8 cellular contexts compared by ENCODE assay signal in the genomic region with DNA sequence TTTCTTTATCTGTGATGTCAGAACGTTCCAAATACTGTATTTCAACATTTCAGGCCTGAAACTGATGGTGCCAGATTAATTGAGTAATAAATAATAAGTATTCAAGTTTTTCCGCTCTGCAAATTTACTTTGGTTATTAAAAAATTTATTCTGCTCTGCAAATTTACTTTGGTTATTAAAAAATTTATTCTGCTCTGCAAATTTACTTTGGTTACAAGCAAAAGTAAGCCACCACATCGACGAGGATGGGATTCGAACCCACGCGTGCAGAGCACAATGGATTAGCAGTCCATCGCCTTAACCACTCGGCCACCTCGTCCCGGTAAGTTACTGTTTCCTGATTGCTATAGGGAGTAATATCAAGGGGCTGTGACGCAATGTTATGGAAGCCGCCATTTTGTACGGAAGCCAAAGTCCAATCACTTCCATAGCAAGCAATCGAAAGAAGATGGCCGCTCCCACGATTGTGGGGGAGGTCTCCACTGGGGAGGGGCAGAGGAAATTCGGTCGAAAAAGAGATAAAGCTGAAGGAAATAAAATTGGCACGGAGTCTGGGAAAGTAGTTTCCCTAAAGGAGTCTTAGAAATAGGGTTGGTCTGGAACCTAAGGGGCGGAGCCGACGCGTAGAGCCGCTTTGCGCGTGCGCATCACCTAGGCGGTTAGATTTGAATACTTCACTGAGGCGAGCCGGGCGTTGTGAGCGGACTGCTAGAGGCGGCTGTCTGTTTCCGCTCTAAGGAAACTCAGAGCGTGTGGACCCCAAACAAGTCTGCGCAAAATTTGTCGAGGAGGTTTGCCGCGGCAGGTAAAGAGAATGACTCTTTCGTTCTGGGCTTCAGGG. TPM values are rescaled to one million over a fixed set of nuclear protein-coding genes. Genes with fewer than 3 reads are reported as not detected.
DNase-seq lines count a peak whose midpoint lies in the region; ATAC-seq and TF ChIP-seq lines count a peak whose summit lies in the region.

A gene with protein sequence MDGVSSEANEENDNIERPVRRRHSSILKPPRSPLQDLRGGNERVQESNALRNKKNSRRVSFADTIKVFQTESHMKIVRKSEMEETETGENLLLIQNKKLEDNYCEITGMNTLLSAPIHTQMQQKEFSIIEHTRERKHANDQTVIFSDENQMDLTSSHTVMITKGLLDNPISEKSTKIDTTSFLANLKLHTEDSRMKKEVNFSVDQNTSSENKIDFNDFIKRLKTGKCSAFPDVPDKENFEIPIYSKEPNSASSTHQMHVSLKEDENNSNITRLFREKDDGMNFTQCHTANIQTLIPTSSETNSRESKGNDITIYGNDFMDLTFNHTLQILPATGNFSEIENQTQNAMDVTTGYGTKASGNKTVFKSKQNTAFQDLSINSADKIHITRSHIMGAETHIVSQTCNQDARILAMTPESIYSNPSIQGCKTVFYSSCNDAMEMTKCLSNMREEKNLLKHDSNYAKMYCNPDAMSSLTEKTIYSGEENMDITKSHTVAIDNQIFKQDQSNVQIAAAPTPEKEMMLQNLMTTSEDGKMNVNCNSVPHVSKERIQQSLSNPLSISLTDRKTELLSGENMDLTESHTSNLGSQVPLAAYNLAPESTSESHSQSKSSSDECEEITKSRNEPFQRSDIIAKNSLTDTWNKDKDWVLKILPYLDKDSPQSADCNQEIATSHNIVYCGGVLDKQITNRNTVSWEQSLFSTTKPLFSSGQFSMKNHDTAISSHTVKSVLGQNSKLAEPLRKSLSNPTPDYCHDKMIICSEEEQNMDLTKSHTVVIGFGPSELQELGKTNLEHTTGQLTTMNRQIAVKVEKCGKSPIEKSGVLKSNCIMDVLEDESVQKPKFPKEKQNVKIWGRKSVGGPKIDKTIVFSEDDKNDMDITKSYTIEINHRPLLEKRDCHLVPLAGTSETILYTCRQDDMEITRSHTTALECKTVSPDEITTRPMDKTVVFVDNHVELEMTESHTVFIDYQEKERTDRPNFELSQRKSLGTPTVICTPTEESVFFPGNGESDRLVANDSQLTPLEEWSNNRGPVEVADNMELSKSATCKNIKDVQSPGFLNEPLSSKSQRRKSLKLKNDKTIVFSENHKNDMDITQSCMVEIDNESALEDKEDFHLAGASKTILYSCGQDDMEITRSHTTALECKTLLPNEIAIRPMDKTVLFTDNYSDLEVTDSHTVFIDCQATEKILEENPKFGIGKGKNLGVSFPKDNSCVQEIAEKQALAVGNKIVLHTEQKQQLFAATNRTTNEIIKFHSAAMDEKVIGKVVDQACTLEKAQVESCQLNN (N-terminal part only) (plus strand): TSS at position 662 of the 841 bp plus-strand sequence. CDS start 8,683 bp downstream, outside the sequence.

- H3K27ac Mint-ChIP-seq in activated naive CD8-positive, alpha-beta T cell treated with anti-CD3 and anti-CD28 coated beads, Interleukin-2, amount 10 ng/mL, durations not matched to agents 7 days and 5 days = peak within 1 kb of the TSS; percentile 97
- peak within 1 kb of the TSS; percentile 100 for H3K27ac Mint-ChIP-seq in osteocyte (ENCODE audit: unreplicated experiment)

- H3K4me3 ChIP-seq in GM12864 (ENCODE audit: low read depth, low read length) (peak within 1 kb of the TSS; percentile 75), thymus (ENCODE audit: low read length) (peak within 1 kb of the TSS; percentile 65)

- peaks cover 9% of the 10 kb centered on the region for H3K36me3 Mint-ChIP-seq in activated naive CD8-positive, alpha-beta T cell treated with anti-CD3 and anti-CD28 coated beads, Interleukin-2, amount 10 ng/mL, durations not matched to agents 7 days and 5 days
- no peaks in the 10 kb centered on the region for H3K36me3 Mint-ChIP-seq in osteocyte (ENCODE audit: unreplicated experiment)

- H3K4me1 Mint-ChIP-seq in activated naive CD8-positive, alpha-beta T cell treated with anti-CD3 and anti-CD28 coated beads, Interleukin-2, amount 10 ng/mL, durations not matched to agents 7 days and 5 days = peaks cover 29% of the 10 kb centered on the region
- H3K4me1 Mint-ChIP-seq in osteocyte (ENCODE audit: unreplicated experiment) = peaks cover 16% of the 10 kb centered on the region

- H3K27me3 ChIP-seq in thymus (ENCODE audit: control insufficient read depth, insufficient read depth) = no peaks in the 10 kb centered on the region

- H3K4me3 Mint-ChIP-seq in activated naive CD8-positive, alpha-beta T cell treated with anti-CD3 and anti-CD28 coated beads, Interleukin-2, amount 10 ng/mL, durations not matched to agents 7 days and 5 days = peak within 1 kb of the TSS; percentile 91
- H3K4me3 Mint-ChIP-seq in osteocyte (ENCODE audit: unreplicated experiment) = peak within 1 kb of the TSS; percentile 94

- DNase-seq in GM12864 (ENCODE audit: low read depth) (peak; percentile 89), NCI-H1417 treated with DMSO at 0.1 percent for 48 hours (lab: John Stamatoyannopoulos, UW) (peak; percentile 82), SW 1271 (lab: John Stamatoyannopoulos, UW) (peak; percentile 55 to 86), Right ventricle myocardium inferior (ENCODE audit: missing footprints) (peak; percentile 93), osteocyte (ENCODE audit: extremely low spot score, unreplicated experiment) (peak; percentile 97)
- DNase-seq in activated naive CD8-positive, alpha-beta T cell treated with anti-CD3 and anti-CD28 coated beads, Interleukin-2, amount 10 ng/mL, durations not matched to agents 7 days and 5 days = peak; percentile 88

- H3K27ac ChIP-seq in thymus (ENCODE audit: low read depth) = peak within 1 kb of the TSS; percentile 95

- ATAC-seq in HG02763 (IDR thresholded peaks at IDR 0.05; ENCODE audit: unreplicated experiment) = peak; percentile 72
- peak; percentile 90 for ATAC-seq in activated naive CD8-positive, alpha-beta T cell treated with anti-CD3 and anti-CD28 coated beads, Interleukin-2, amount 10 ng/mL, durations not matched to agents 7 days and 5 days (ENCODE audit: low read depth)
- peak; percentile 95 for ATAC-seq in Right ventricle myocardium inferior

- WGBS in thymus = 5% methylated on average over 41 of the region's 41 CpGs

- no peaks in the 10 kb centered on the region for H3K9me3 Mint-ChIP-seq in activated naive CD8-positive, alpha-beta T cell treated with anti-CD3 and anti-CD28 coated beads, Interleukin-2, amount 10 ng/mL, durations not matched to agents 7 days and 5 days
- no peaks in the 10 kb centered on the region for H3K9me3 Mint-ChIP-seq in osteocyte (ENCODE audit: unreplicated experiment)

- H3K36me3 ChIP-seq in thymus (ENCODE audit: control insufficient read depth, insufficient read depth) = no peaks in the 10 kb centered on the region

- peaks cover 2% of the 10 kb centered on the region for H3K4me1 ChIP-seq in thymus (ENCODE audit: control insufficient read depth, insufficient read depth, low read length)

- peaks cover 6% of the 10 kb centered on the region for H3K27me3 Mint-ChIP-seq in activated naive CD8-positive, alpha-beta T cell treated with anti-CD3 and anti-CD28 coated beads, Interleukin-2, amount 10 ng/mL, durations not matched to agents 7 days and 5 days
- peaks cover 2% of the 10 kb centered on the region for H3K27me3 Mint-ChIP-seq in osteocyte (ENCODE audit: unreplicated experiment)

- no peaks in the 10 kb centered on the region for H3K9me3 ChIP-seq in thymus (ENCODE audit: control insufficient read depth)

- intact Hi-C loops in Right ventricle myocardium inferior (cut with DNase I) = loop anchor here (2.0 kb wide), 1 partner anchor 301 kb away; a partner anchor contains a TSS

- POLR2A ChIA-PET in activated naive CD8-positive, alpha-beta T cell treated with anti-CD3 and anti-CD28 coated beads, Interleukin-2, amount 10 ng/mL, durations not matched to agents 7 days and 5 days (lab: Charles Lee) = interaction anchor here (0.9 to 2.6 kb wide), 6 partner anchors 13 to 739 kb away, joined by 3 to 9 read pairs (median 3); a partner anchor contains a TSS

- TF ChIP-seq CTCF in GM12864 (IDR thresholded peaks at IDR 0.05; ENCODE audit: low read depth, low read length, missing control alignments) = no peak
- TF ChIP-seq CTCF in osteocyte (IDR thresholded peaks at IDR 0.05) = no peak

RNA-seq across cellular contexts. Expression of the gene that starts here (rescaled TPM):
- total RNA-seq in activated naive CD8-positive, alpha-beta T cell treated with anti-CD3 and anti-CD28 coated beads, Interleukin-2, amount 10 ng/mL, durations not matched to agents 7 days and 5 days = 10 to 100 TPM; 43.8 to 46.2 TPM
- total RNA-seq in Right ventricle myocardium inferior (0.54 TPM), osteocyte (5.6 and 6.2 TPM in 2 replicates)
- polyA plus RNA-seq in thymus = 2.4 TPM

Comparison
In these comparisons a context has a peak if more than half of its experiments do, and no peak if none do; other contexts are left out.
1. Peak in every context shown above with its lines: DNase-seq, ATAC-seq, H3K4me3 ChIP-seq and H3K27ac ChIP-seq.
2. Peak in DNase-seq and ATAC-seq in Right ventricle myocardium inferior; RNA of the gene not detected or under 1 TPM.